ENCODE assay signal across 10 cellular contexts in the genomic region with DNA sequence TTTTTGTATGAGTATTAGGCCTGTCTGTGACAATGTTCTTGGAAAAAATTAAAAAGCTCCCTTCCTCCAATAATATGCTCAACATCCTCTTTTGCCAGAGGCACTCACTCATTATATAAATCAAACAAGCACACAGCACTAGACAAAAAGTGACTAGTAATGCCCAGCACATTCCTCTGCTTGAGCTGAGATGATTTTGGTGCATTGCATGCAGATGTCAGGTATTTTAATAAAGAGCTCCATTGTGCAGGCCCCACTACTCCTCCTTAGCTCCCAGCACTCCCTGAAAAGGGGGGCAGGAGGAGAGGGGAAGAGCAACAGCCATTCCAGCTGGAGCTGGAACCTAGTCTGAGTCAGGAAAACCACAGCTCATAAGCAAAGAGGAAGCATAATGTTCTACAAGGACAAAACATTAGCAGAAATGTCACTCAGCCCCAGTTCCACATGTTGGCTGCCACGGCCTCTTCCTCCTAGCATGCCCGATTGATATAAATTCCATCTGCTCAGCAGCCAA.
DNase-seq lines count a peak whose midpoint lies in the region; ATAC-seq and TF ChIP-seq lines count a peak whose summit lies in the region.
"Had no signal": no experiment of that assay in that cellular context is flagged by ENCODE, and none has a peak within 500 bp of the region (broad histone marks: within the 10 kb centered on the region; RNA-seq: fewer than 3 reads in every experiment).

No MANE protein-coding gene starts in this region.

- DNase-seq in HFFc6 (peak; percentile 90), adipocyte (ENCODE audit: low read depth) (peak; percentile 78), right cardiac atrium (peak; percentile 25 to 69 (median 61)), germinal center (ENCODE audit: low spot score) (no peak)
- no peak for DNase-seq in activated naive CD8-positive, alpha-beta T cell treated with anti-CD3 and anti-CD28 coated beads for 36 hours
- DNase-seq in activated naive CD4-positive, alpha-beta T cell treated with anti-CD3 and anti-CD28 coated beads, Interleukin-2, amount 50 U/mL, for 16 hours: no peak
- DNase-seq: T-helper 1 cell had no signal

- no peaks in the 10 kb centered on the region for H3K27me3 ChIP-seq in adipocyte (replicated peaks; ENCODE audit: control insufficient read depth, insufficient read depth, low read length)
- H3K27me3 ChIP-seq in right cardiac atrium (ENCODE audit: control insufficient read depth, insufficient read depth): no peaks in the 10 kb centered on the region
- H3K27me3 ChIP-seq in skeletal muscle satellite cell (ENCODE audit: control insufficient read depth, insufficient read depth, low read length): no peaks in the 10 kb centered on the region

- H3K27ac ChIP-seq in right cardiac atrium (ENCODE audit: low read length): no peak overlapping the region

- intact Hi-C loops in right cardiac atrium (cut with DNase I): no loop called here

- H3K4me3 Mint-ChIP-seq in HFFc6: peak overlapping the region; percentile 77
- no peak overlapping the region for H3K4me3 Mint-ChIP-seq in activated naive CD8-positive, alpha-beta T cell treated with anti-CD3 and anti-CD28 coated beads for 36 hours
- H3K4me3 Mint-ChIP-seq: central memory CD8-positive, alpha-beta T cell had no signal

- peak overlapping the region; percentile 94 for H3K27ac Mint-ChIP-seq in HFFc6
- no peak overlapping the region for H3K27ac Mint-ChIP-seq in activated naive CD8-positive, alpha-beta T cell treated with anti-CD3 and anti-CD28 coated beads for 36 hours

- H3K4me1 Mint-ChIP-seq in HFFc6 (ENCODE audit: low read depth): peaks cover 74% of the 10 kb centered on the region
- H3K4me1 Mint-ChIP-seq in activated naive CD8-positive, alpha-beta T cell treated with anti-CD3 and anti-CD28 coated beads for 36 hours: no peaks in the 10 kb centered on the region
- H3K4me1 Mint-ChIP-seq: central memory CD8-positive, alpha-beta T cell had no signal

- H3K4me1 ChIP-seq in adipocyte (ENCODE audit: control insufficient read depth, insufficient read depth, low read length): peaks cover 39% of the 10 kb centered on the region
- peaks cover 1% of the 10 kb centered on the region for H3K4me1 ChIP-seq in right cardiac atrium (ENCODE audit: control insufficient read depth, insufficient read depth, low read length)
- H3K4me1 ChIP-seq in skeletal muscle satellite cell (ENCODE audit: control insufficient read depth, insufficient read depth, low read length): peaks cover 37% of the 10 kb centered on the region

- H3K9me3 ChIP-seq in adipocyte (ENCODE audit: control insufficient read depth, low read length) (no peaks in the 10 kb centered on the region), right cardiac atrium (ENCODE audit: control insufficient read depth, low read length) (no peaks in the 10 kb centered on the region), skeletal muscle satellite cell (replicated peaks; ENCODE audit: low read length) (no peaks in the 10 kb centered on the region)

- 29% methylated on average over 2 of the region's 2 CpGs for WGBS in right cardiac atrium

- no peaks in the 10 kb centered on the region for H3K27me3 Mint-ChIP-seq in HFFc6 (ENCODE audit: insufficient read depth)
- peaks cover 14% of the 10 kb centered on the region for H3K27me3 Mint-ChIP-seq in activated naive CD8-positive, alpha-beta T cell treated with anti-CD3 and anti-CD28 coated beads for 36 hours
- H3K27me3 Mint-ChIP-seq: central memory CD8-positive, alpha-beta T cell had no signal

- no peaks in the 10 kb centered on the region; the same call in 1 of the 2 replicates for H3K9me3 Mint-ChIP-seq in HFFc6
- H3K9me3 Mint-ChIP-seq in activated naive CD8-positive, alpha-beta T cell treated with anti-CD3 and anti-CD28 coated beads for 36 hours: no peaks in the 10 kb centered on the region

- H3K36me3 ChIP-seq in adipocyte (ENCODE audit: control insufficient read depth, insufficient read depth, low read length, severe bottlenecking): no peaks in the 10 kb centered on the region
- H3K36me3 ChIP-seq in skeletal muscle satellite cell (ENCODE audit: insufficient read depth, low read length): no peaks in the 10 kb centered on the region

- H3K9ac ChIP-seq in adipocyte (ENCODE audit: low read length): peak overlapping the region; percentile 56
- peak overlapping the region; percentile 7 for H3K9ac ChIP-seq in skeletal muscle satellite cell (ENCODE audit: low read depth, low read length)

- H3K4me2 ChIP-seq in skeletal muscle satellite cell (ENCODE audit: low read length): peak overlapping the region; percentile 47

- H3K4me3 ChIP-seq in adipocyte (ENCODE audit: low read length) (peak overlapping the region; percentile 53), right cardiac atrium (ENCODE audit: low read length) (no peak overlapping the region), skeletal muscle satellite cell (ENCODE audit: low read length) (peak overlapping the region; percentile 1)

- H3K36me3 Mint-ChIP-seq in HFFc6 (ENCODE audit: low read depth): peaks cover 20% of the 10 kb centered on the region
- H3K36me3 Mint-ChIP-seq in activated naive CD8-positive, alpha-beta T cell treated with anti-CD3 and anti-CD28 coated beads for 36 hours: no peaks in the 10 kb centered on the region

- ATAC-seq in right cardiac atrium (peak; percentile 76 to 80), GM21619 (IDR thresholded peaks at IDR 0.05; ENCODE audit: unreplicated experiment) (no peak)

- no peak for TF ChIP-seq CTCF in HFFc6 (IDR thresholded peaks at IDR 0.05)

Comparison
In these comparisons a context has a peak if more than half of its experiments do, and no peak if none do; other contexts are left out.
1. DNase-seq: peak in HFFc6 (single experiment), adipocyte (single experiment) and right cardiac atrium (3 of 3); none in activated naive CD8-positive, alpha-beta T cell treated with anti-CD3 and anti-CD28 coated beads for 36 hours (single experiment), germinal center (single experiment) and activated naive CD4-positive, alpha-beta T cell treated with anti-CD3 and anti-CD28 coated beads, Interleukin-2, amount 50 U/mL, for 16 hours (single experiment).